8 cellular contexts compared by ENCODE assay signal in genomic region chr4:78395642-78396041, GRCh38.
"Had no signal": no experiment of that assay in that cellular context is flagged by ENCODE, and none has a peak within 500 bp of the region (broad histone marks: within the 10 kb centered on the region; RNA-seq: fewer than 3 reads in every experiment).

No MANE protein-coding gene starts in this region.

- FAIRE-seq: G401.6, GM12878, GM12891, GM12892, GM18507, GM19239 had no signal

- ATAC-seq: GM12878 had no signal

- H3K4me3 ChIP-seq: GM12878 had no signal

- DNase-seq: GDM1, GF-D8 had no signal
